ENCODE assay signal across 8 cellular contexts in genomic region chr1:27099904-27100796, GRCh38. TPM values are rescaled to one million over a fixed set of nuclear protein-coding genes. Genes with fewer than 3 reads are reported as not detected.
DNase-seq lines count a peak whose midpoint lies in the region; ATAC-seq and TF ChIP-seq lines count a peak whose summit lies in the region.

No MANE protein-coding gene starts in this region.

- no peak overlapping the region for H2BK5ac ChIP-seq in trophoblast cell (ENCODE audit: low read depth, low read length, poor library complexity)

- no peak overlapping the region for H3K4me2 ChIP-seq in trophoblast cell (ENCODE audit: low read length)

- H3K18ac ChIP-seq in trophoblast cell (ENCODE audit: low read length) = no peak overlapping the region

- CTCF ChIA-PET in RWPE1 (lab: Yijun Ruan, JAX) = interaction anchor here (0.6 to 9.7 kb wide), 6 partner anchors 55 to 823 kb away, joined by 3 to 166 read pairs (median 4); no protein-coding TSS in a partner anchor

- no peaks in the 10 kb centered on the region for H3K79me2 ChIP-seq in trophoblast cell (ENCODE audit: control insufficient read depth, insufficient read depth, low read length, poor library complexity)

- H3K9me3 ChIP-seq in trophoblast cell (ENCODE audit: insufficient read depth, low read depth, low read length) = no peaks in the 10 kb centered on the region

- H4K91ac ChIP-seq in trophoblast cell (ENCODE audit: low read depth, low read length) = no peak overlapping the region

- H2BK12ac ChIP-seq in trophoblast cell (ENCODE audit: low read length) = no peak overlapping the region

- no peak overlapping the region for H2AK5ac ChIP-seq in trophoblast cell (ENCODE audit: low read length)

- no peaks in the 10 kb centered on the region for H3K79me1 ChIP-seq in trophoblast cell (ENCODE audit: low read length)

- H3K14ac ChIP-seq in trophoblast cell (ENCODE audit: low read length) = no peak overlapping the region

- H4K12ac ChIP-seq in trophoblast cell (ENCODE audit: low read depth, low read length) = peak overlapping the region; percentile 1

- peak; percentile 79 for DNase-seq in EL
- peak; percentile 47 for DNase-seq in RWPE1 (ENCODE audit: low spot score)
- DNase-seq in fibroblast of mammary gland (ENCODE audit: low read depth) = peak; percentile 78
- no peak for DNase-seq in trophoblast cell
- DNase-seq in NCI-H1105 treated with DMSO at 0.1 percent for 48 hours (lab: John Stamatoyannopoulos, UW) = no peak
- no peak for DNase-seq in NK-92 treated with Interleukin-12 subunit alpha and Interleukin-12 subunit beta, amount 100 ng/mL, for 24 hours (lab: John Stamatoyannopoulos, UW)

- H3K4me3 ChIP-seq in fibroblast of mammary gland (ENCODE audit: control insufficient read depth, low read depth, low read length) (no peak overlapping the region), trophoblast cell (ENCODE audit: low read depth, low read length) (no peak overlapping the region)

- no peak overlapping the region for H4K8ac ChIP-seq in trophoblast cell (ENCODE audit: low read depth, low read length)

- ATAC-seq in HG03520 (IDR thresholded peaks at IDR 0.05; ENCODE audit: unreplicated experiment) (no peak), HG02973 (IDR thresholded peaks at IDR 0.05; ENCODE audit: unreplicated experiment) (no peak)

- no peak for TF ChIP-seq CTCF in RWPE1 (conservative IDR thresholded peaks at IDR 0.05; ENCODE audit: low read depth)
- no peak for TF ChIP-seq CTCF in fibroblast of mammary gland (conservative IDR thresholded peaks at IDR 0.05; ENCODE audit: control insufficient read depth, insufficient read depth, low read depth, low read length)

- H3K4ac ChIP-seq in trophoblast cell (ENCODE audit: low read depth, low read length) = no peak overlapping the region

- WGBS in trophoblast cell (ENCODE audit: extremely low coverage, insufficient coverage, insufficient read length) = no CpG with 5 or more reads among the region's 34 CpGs

- H3K23ac ChIP-seq in trophoblast cell (ENCODE audit: low read length) = no peak overlapping the region

- H3K4me1 ChIP-seq in trophoblast cell (ENCODE audit: control insufficient read depth in 1 of 2, insufficient read depth in 2 of 2, low read length in 2 of 2) = peaks cover 9 to 10% of the 10 kb centered on the region in 2 experiments

- H3K27me3 ChIP-seq in trophoblast cell (ENCODE audit: insufficient read depth, low read length) = no peaks in the 10 kb centered on the region

- H3K36me3 ChIP-seq in trophoblast cell (ENCODE audit: control insufficient read depth in 1 of 2, insufficient read depth in 2 of 2, low read length in 2 of 2) = peaks cover 42 to 43% of the 10 kb centered on the region in 2 experiments

- no peak overlapping the region for H2BK120ac ChIP-seq in trophoblast cell (ENCODE audit: insufficient read depth, low read length, poor library complexity)

- POLR2A ChIA-PET in RWPE1 (lab: Yijun Ruan, JAX; ENCODE audit: low non-redundant PET) = no interaction called here

- H3K27ac ChIP-seq in RWPE1 (peak overlapping the region; percentile 96), trophoblast cell (ENCODE audit: low read depth, low read length) (no peak overlapping the region)

- no peak overlapping the region for H3K9ac ChIP-seq in trophoblast cell (ENCODE audit: low read length)

- H2AFZ ChIP-seq in trophoblast cell (ENCODE audit: insufficient read depth, low read length, poor library complexity) = no peak overlapping the region

RNA-seq across cellular contexts. Expression of gene SLC9A1, which starts 54.8 kb away (rescaled TPM):
- 114 and 122 TPM in 2 replicates for polyA plus RNA-seq in trophoblast cell (2013)

Comparison
In these comparisons a context has a peak if more than half of its experiments do, and no peak if none do; other contexts are left out.
1. DNase-seq: peak in EL (single experiment), RWPE1 (single experiment) and fibroblast of mammary gland (single experiment); none in trophoblast cell (0 of 2), NCI-H1105 treated with DMSO at 0.1 percent for 48 hours (single experiment) and NK-92 treated with Interleukin-12 subunit alpha and Interleukin-12 subunit beta, amount 100 ng/mL, for 24 hours (single experiment).